ENCODE assay signal across 8 cellular contexts in genomic region chr2:37413911-37414469, GRCh38.
DNase-seq lines count a peak whose midpoint lies in the region; ATAC-seq and TF ChIP-seq lines count a peak whose summit lies in the region.
"Not testable (repeated sequence)": the region's sequence is repeated elsewhere in the genome, so short reads cannot be mapped to it uniquely, and the experiment has no call there.

No MANE protein-coding gene starts in this region.

- intact Hi-C loops in left colon (cut with DNase I, micrococcal nuclease) (loop anchor here (5.0 to 10.0 kb wide), 2 partner anchors 411 to 418 kb away; no protein-coding TSS in a partner anchor), sigmoid colon (cut with DNase I) (loop anchor here (1.0 to 10.0 kb wide), 4 partner anchors 91 to 463 kb away; partner anchors contain the start of gene CDC42EP3), aorta (cut with DNase I) (loop anchor here (1.0 to 10.0 kb wide), 7 partner anchors 113 to 463 kb away; partner anchors contain the start of gene CDC42EP3 (in 1 of the 2))

- H3K9ac ChIP-seq in GM23248 = peak overlapping the region; percentile 31; the same call in 1 of the 2 replicates
- H3K9ac ChIP-seq in Karpas-422 (ENCODE audit: low read length) = not testable (repeated sequence)

- not testable (repeated sequence) for TF ChIP-seq EP300 in sigmoid colon (IDR thresholded peaks at IDR 0.05)

- H3K36me3 Mint-ChIP-seq in WTC11; effector memory CD8-positive, alpha-beta T cell (ENCODE audit: insufficient read depth): not testable (repeated sequence)

- WGBS in GM23248 (ENCODE audit: low coverage in 1 of 2, low lambda C conversion rate in 2 of 2, missing lambda C conversion rate in 2 of 2), 2 experiments = 50 to 58% methylated on average over 4 of the region's 4 CpGs
- WGBS in mesodermal cell (ENCODE audit: insufficient coverage in 2 of 2), 2 experiments = 82 to 100% methylated on average over 1 to 4 of the region's 4 CpGs
- 54 to 80% methylated on average over 4 of the region's 4 CpGs for WGBS in sigmoid colon, 2 donors
- 64 to 66% methylated on average over 4 of the region's 4 CpGs for WGBS in aorta, 2 donors

- not testable (repeated sequence) for H3K4me2 ChIP-seq in GM23248 (ENCODE audit: unreplicated experiment); Karpas-422 (ENCODE audit: low read depth, low read length, poor library complexity, severe bottlenecking)

- not testable (repeated sequence) for H3K36me3 ChIP-seq in GM23248 (ENCODE audit: low read depth); Karpas-422 (ENCODE audit: insufficient read depth, low read length); mesodermal cell (ENCODE audit: control insufficient read depth, insufficient read depth, low read length); sigmoid colon; aorta (ENCODE audit: control insufficient read depth in 1 of 2, insufficient read depth in 2 of 2, low read length in 1 of 2)

- H3K79me2 ChIP-seq in GM23248 (ENCODE audit: insufficient read depth); Karpas-422 (ENCODE audit: low read length): not testable (repeated sequence)

- H3K27ac Mint-ChIP-seq in WTC11; effector memory CD8-positive, alpha-beta T cell: not testable (repeated sequence)

- POLR2A ChIA-PET in WTC11 (lab: Charles Lee) = interaction anchor here (0.6 to 1.0 kb wide), 2 partner anchors 9 to 127 kb away, joined by 4 to 7 read pairs; no protein-coding TSS in a partner anchor

- H3K4me1 Mint-ChIP-seq in WTC11 = peaks cover 13% of the 10 kb centered on the region
- H3K4me1 Mint-ChIP-seq in effector memory CD8-positive, alpha-beta T cell (ENCODE audit: low read depth in 2 of 2) = peaks cover 0 to 12% of the 10 kb centered on the region in 2 donors

- ATAC-seq in WTC11 (peak; percentile 23; the same call in 1 of the 2 replicates), left colon (peak; percentile 43), aorta (ENCODE audit: low FRiP score) (peak; percentile 5)
- ATAC-seq in effector memory CD8-positive, alpha-beta T cell (replicated peaks) = peak; percentile 19

- not testable (repeated sequence) for TF ChIP-seq POLR2A in sigmoid colon (IDR thresholded peaks at IDR 0.05)

- not testable (repeated sequence) for H3K9me3 Mint-ChIP-seq in WTC11; effector memory CD8-positive, alpha-beta T cell

- H3K9me2 ChIP-seq in GM23248 (ENCODE audit: insufficient read depth); Karpas-422 (replicated peaks; ENCODE audit: insufficient read depth, low read length): not testable (repeated sequence)

- not testable (repeated sequence) for H3K27me3 Mint-ChIP-seq in WTC11 (ENCODE audit: low read depth)
- peaks cover 6 to 24% of the 10 kb centered on the region in 2 donors for H3K27me3 Mint-ChIP-seq in effector memory CD8-positive, alpha-beta T cell

- H2AFZ ChIP-seq in GM23248 = peak overlapping the region; percentile 61
- not testable (repeated sequence) for H2AFZ ChIP-seq in Karpas-422 (ENCODE audit: low read length)

- H3K4me3 ChIP-seq in GM23248; Karpas-422 (ENCODE audit: low read length); mesodermal cell (ENCODE audit: extremely low read depth, insufficient read depth, low read length, poor library complexity, severe bottlenecking); sigmoid colon; aorta (ENCODE audit: low read length in 2 of 2): not testable (repeated sequence)

- H4K20me1 ChIP-seq in GM23248 (ENCODE audit: insufficient read depth); Karpas-422 (ENCODE audit: insufficient read depth, low read depth, low read length): not testable (repeated sequence)

- H3K4me3 Mint-ChIP-seq in WTC11; effector memory CD8-positive, alpha-beta T cell: not testable (repeated sequence)

- H3K9me3 ChIP-seq in GM23248 (ENCODE audit: low read depth); Karpas-422 (ENCODE audit: low read length); mesodermal cell (ENCODE audit: control insufficient read depth, low read length); sigmoid colon; aorta (ENCODE audit: control insufficient read depth, low read length): not testable (repeated sequence)

- not testable (repeated sequence) for H3K27me3 ChIP-seq in GM23248 (replicated peaks; ENCODE audit: insufficient read depth); Karpas-422 (ENCODE audit: low read length); sigmoid colon; aorta (ENCODE audit: control insufficient read depth in 1 of 2, insufficient read depth in 2 of 2, low read length in 1 of 2)

- H3K27ac ChIP-seq in GM23248; Karpas-422 (ENCODE audit: low read length); aorta (ENCODE audit: low read depth in 1 of 2, low read length in 2 of 2): not testable (repeated sequence)
- peak overlapping the region; percentile 92 for H3K27ac ChIP-seq in mesodermal cell (ENCODE audit: low read depth, low read length, severe bottlenecking)
- H3K27ac ChIP-seq in sigmoid colon = peak overlapping the region; percentile 48 to 76 (median 62)

- not testable (repeated sequence) for TF ChIP-seq CTCF in WTC11 (IDR thresholded peaks at IDR 0.05); sigmoid colon (IDR thresholded peaks at IDR 0.05)

- CTCF ChIA-PET in WTC11 (lab: Charles Lee) = interaction anchor here (0.6 to 5.3 kb wide), 37 partner anchors 8 to 980 kb away, joined by 3 to 111 read pairs (median 5); partner anchors contain the start of gene CYP1B1

- in situ Hi-C loops in GM23248 (cut with MboI) = loop anchor here (10.0 to 25.0 kb wide), 2 partner anchors 231 to 423 kb away; no protein-coding TSS in a partner anchor

- H3K4me1 ChIP-seq in GM23248 (ENCODE audit: insufficient read depth) (peaks cover 22% of the 10 kb centered on the region), mesodermal cell (ENCODE audit: control insufficient read depth, insufficient read depth, low read length, poor library complexity, severe bottlenecking) (peaks cover 17% of the 10 kb centered on the region), sigmoid colon (peaks cover 0 to 28% (median 22%) of the 10 kb centered on the region in 4 donors)
- H3K4me1 ChIP-seq in Karpas-422 (ENCODE audit: low read length); aorta (ENCODE audit: control insufficient read depth in 1 of 2, insufficient read depth in 2 of 2, low read length in 2 of 2): not testable (repeated sequence)

- H3F3A ChIP-seq in GM23248 (ENCODE audit: insufficient read depth) = peaks cover 20% of the 10 kb centered on the region

- DNase-seq in GM23248; WTC11 (ENCODE audit: low spot score); effector memory CD8-positive, alpha-beta T cell; left colon; sigmoid colon; aorta: not testable (repeated sequence)
- peak; percentile 14 for DNase-seq in Karpas-422
